17 cellular contexts compared by ENCODE assay signal in the genomic region with DNA sequence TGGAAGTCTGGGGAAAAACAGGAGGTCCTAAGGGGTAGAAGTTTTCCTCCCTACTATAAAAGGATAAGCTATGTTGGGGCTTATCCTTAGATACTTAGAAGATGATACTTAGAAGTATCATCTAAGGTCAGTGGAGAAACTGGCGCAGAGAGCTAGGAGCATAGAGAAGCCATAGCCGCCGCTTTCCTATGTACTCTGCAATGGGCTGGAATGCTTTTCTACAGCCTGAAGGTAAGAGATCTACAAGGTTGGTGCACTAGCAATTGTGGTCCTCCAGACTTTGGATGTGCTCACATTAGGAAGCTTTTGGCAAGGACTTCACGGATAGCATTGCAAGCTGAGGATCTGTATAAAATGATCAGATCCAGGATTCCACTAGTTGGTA.
"Had no signal": no experiment of that assay in that cellular context is flagged by ENCODE, and none has a peak within 500 bp of the region (broad histone marks: within the 10 kb centered on the region; RNA-seq: fewer than 3 reads in every experiment).

No MANE protein-coding gene starts in this region.

- H3K4me3 Mint-ChIP-seq: activated CD4-positive, alpha-beta memory T cell treated with anti-CD3 and anti-CD28 coated beads, Interleukin-2, amount 10 ng/mL, durations not matched to agents 7 days and 5 days; activated T-cell treated with anti-CD3 and anti-CD28 coated beads, Interleukin-2, amount 50 U/mL, for 24 hours; T-helper 1 cell treated with Interleukin-12 subunit alpha and Interleukin-12 subunit beta and Interleukin-4 antibody, amounts not matched to agents 30 μg/mL and 1 μg/mL, for 36 hours had no signal

- H3K4me3 ChIP-seq: heart right ventricle, mucosa of descending colon, upper lobe of right lung had no signal

- ATAC-seq: left lobe of liver; naive thymus-derived CD8-positive, alpha-beta T cell; stimulated activated naive CD8-positive, alpha-beta T cell treated with anti-CD3 and anti-CD28 coated beads, Interleukin-15, Interleukin-2, amounts not matched to agents 100 U/mL and 50 U/mL, for 24 hours; upper lobe of right lung had no signal

- H3K27ac ChIP-seq: neutrophil, upper lobe of right lung, WERI-Rb-1 had no signal

- H3K4me1 ChIP-seq: upper lobe of right lung had no signal

- H3K27me3 ChIP-seq: neutrophil, upper lobe of right lung had no signal

- H3K27ac Mint-ChIP-seq: activated CD4-positive, alpha-beta memory T cell treated with anti-CD3 and anti-CD28 coated beads, Interleukin-2, amount 10 ng/mL, durations not matched to agents 7 days and 5 days; T-helper 1 cell treated with Interleukin-12 subunit alpha and Interleukin-12 subunit beta and Interleukin-4 antibody, amounts not matched to agents 30 μg/mL and 1 μg/mL, for 36 hours had no signal

- H3K36me3 ChIP-seq: heart right ventricle, neutrophil, upper lobe of right lung, WERI-Rb-1 had no signal

- DNase-seq: activated CD4-positive, alpha-beta memory T cell treated with anti-CD3 and anti-CD28 coated beads, Interleukin-2, amount 10 ng/mL, durations not matched to agents 7 days and 5 days; activated effector memory CD4-positive, alpha-beta T cell treated with Interleukin-2 at 50 U/mL for 16 hours; activated naive CD4-positive, alpha-beta T cell treated with anti-CD3 and anti-CD28 coated beads, Interleukin-2, amount 50 U/mL, for 16 hours; activated T-cell treated with anti-CD3 and anti-CD28 coated beads, Interleukin-2, amount 50 U/mL, for 24 hours; cortex of kidney; effector CD4-positive, alpha-beta T cell; heart right ventricle; mucosa of descending colon; naive thymus-derived CD8-positive, alpha-beta T cell; stimulated activated CD4-positive, alpha-beta T cell treated with anti-CD3 and anti-CD28 coated beads, Interleukin-15, amount 100 ng/mL, for 24 hours; stimulated activated CD4-positive, alpha-beta T cell treated with anti-CD3 and anti-CD28 coated beads, Interleukin-4, amount 100 ng/mL, for 1 hour; stimulated activated naive CD8-positive, alpha-beta T cell treated with anti-CD3 and anti-CD28 coated beads, Interleukin-15, Interleukin-2, amounts not matched to agents 100 U/mL and 50 U/mL, for 24 hours; upper lobe of right lung; WERI-Rb-1 had no signal

- H3K4me1 Mint-ChIP-seq: naive thymus-derived CD8-positive, alpha-beta T cell had no signal
